9 cellular contexts compared by ENCODE assay signal in the genomic region with DNA sequence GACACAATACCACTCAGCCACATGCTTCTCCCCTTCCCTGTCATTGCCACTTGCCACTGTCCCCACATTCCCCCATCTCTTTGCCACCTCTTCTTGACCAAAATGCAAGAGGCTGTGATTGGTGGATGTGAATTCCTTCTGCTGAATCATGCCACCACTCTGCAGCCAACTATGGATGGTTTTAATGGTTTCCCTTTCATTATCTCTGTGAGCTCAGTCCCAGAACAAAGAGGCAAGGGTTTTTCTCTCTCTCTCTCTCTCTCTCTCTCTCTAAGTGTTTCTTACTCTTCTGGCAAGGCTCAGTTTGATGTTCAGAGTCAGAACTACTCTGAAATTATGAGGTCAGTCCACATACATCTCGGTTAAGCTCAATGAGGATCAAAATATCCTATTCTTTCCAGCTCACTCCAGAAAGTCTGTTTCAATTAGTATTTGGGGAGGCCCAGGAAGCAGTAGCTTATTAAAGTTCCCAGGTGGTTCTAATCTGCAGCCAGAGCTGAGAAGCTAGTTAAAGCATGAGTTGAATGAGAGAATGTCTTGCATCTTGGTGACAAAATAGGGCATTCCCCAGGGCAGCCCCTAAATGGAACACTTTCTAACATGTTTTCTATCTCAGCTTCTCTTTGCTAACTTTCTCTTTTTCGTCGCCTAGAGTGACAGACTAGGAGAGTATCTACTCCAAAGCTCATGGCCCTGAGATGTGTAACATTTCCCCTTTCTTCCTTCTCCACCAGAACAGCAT. TPM values are rescaled to one million over a fixed set of nuclear protein-coding genes. Genes with fewer than 3 reads are reported as not detected.
DNase-seq lines count a peak whose midpoint lies in the region; ATAC-seq and TF ChIP-seq lines count a peak whose summit lies in the region.
"Had no signal": no experiment of that assay in that cellular context is flagged by ENCODE, and none has a peak within 500 bp of the region (broad histone marks: within the 10 kb centered on the region; RNA-seq: fewer than 3 reads in every experiment).

No MANE protein-coding gene starts in this region.

- no peak overlapping the region for H3K4me3 ChIP-seq in A673 (ENCODE audit: low read depth, low read length, poor library complexity, severe bottlenecking)
- H3K4me3 ChIP-seq in uterus: no peak overlapping the region
- no peak overlapping the region for H3K4me3 ChIP-seq in suprapubic skin

- H3K36me3 Mint-ChIP-seq in activated CD8-positive, alpha-beta T cell treated with anti-CD3 and anti-CD28 coated beads, Interleukin-2, amount 10 ng/mL, durations not matched to agents 7 days and 5 days (ENCODE audit: low read depth): peaks cover 10% of the 10 kb centered on the region

- H3K9me3 Mint-ChIP-seq in activated CD8-positive, alpha-beta T cell treated with anti-CD3 and anti-CD28 coated beads, Interleukin-2, amount 10 ng/mL, durations not matched to agents 7 days and 5 days (ENCODE audit: insufficient read depth): peaks cover 13% of the 10 kb centered on the region

- no TSS peak for BruUV-seq in A673 (replicated peaks; lab: Mats Ljungman, UMichigan)

- WGBS in suprapubic skin: 85% methylated on average over 3 of the region's 3 CpGs

- peaks cover 6% of the 10 kb centered on the region for H3K27me3 Mint-ChIP-seq in activated CD8-positive, alpha-beta T cell treated with anti-CD3 and anti-CD28 coated beads, Interleukin-2, amount 10 ng/mL, durations not matched to agents 7 days and 5 days (ENCODE audit: low read depth)

- POLR2A ChIA-PET in A673 (lab: Charles Lee; ENCODE audit: low non-redundant PET): no interaction called here
- POLR2A ChIA-PET in activated CD8-positive, alpha-beta T cell treated with anti-CD3 and anti-CD28 coated beads, Interleukin-2, amount 10 ng/mL, durations not matched to agents 7 days and 5 days (lab: Charles Lee): interaction anchor here (1.1 kb wide), 1 partner anchor 46 kb away, joined by 3 read pairs; no protein-coding TSS in a partner anchor

- TF ChIP-seq POLR2A in uterus (IDR thresholded peaks at IDR 0.05) (no peak), suprapubic skin (IDR thresholded peaks at IDR 0.05) (no peak)

- intact Hi-C loops in A673 (cut with micrococcal nuclease; ENCODE audit: unreplicated experiment): no loop called here
- intact Hi-C loops in uterus (cut with DNase I; ENCODE audit: low total_unique reads): no loop called here

- H3K27ac ChIP-seq in A673 (ENCODE audit: low read depth, low read length, poor library complexity, severe bottlenecking) (no peak overlapping the region), uterus (no peak overlapping the region), suprapubic skin (no peak overlapping the region)

- TF ChIP-seq CTCF in A673 (conservative IDR thresholded peaks at IDR 0.05; ENCODE audit: low read depth, low read length) (no peak), uterus (IDR thresholded peaks at IDR 0.05) (no peak), suprapubic skin (IDR thresholded peaks at IDR 0.05) (no peak)

- CTCF ChIA-PET in A673 (lab: Charles Lee): no interaction called here
- CTCF ChIA-PET in activated CD8-positive, alpha-beta T cell treated with anti-CD3 and anti-CD28 coated beads, Interleukin-2, amount 10 ng/mL, durations not matched to agents 7 days and 5 days (lab: Charles Lee): interaction anchor here (0.8 to 1.4 kb wide), 6 partner anchors 10 to 484 kb away, joined by 3 to 6 read pairs (median 4); no protein-coding TSS in a partner anchor

- H3K27ac Mint-ChIP-seq in activated CD8-positive, alpha-beta T cell treated with anti-CD3 and anti-CD28 coated beads, Interleukin-2, amount 10 ng/mL, durations not matched to agents 7 days and 5 days: peak overlapping the region; percentile 73

- in situ Hi-C loops in G401 (cut with HindIII; ENCODE audit: low sequenced_read_pairs): no loop called here

- H3K36me3 ChIP-seq in A673 (ENCODE audit: insufficient read depth, low read length, poor library complexity, severe bottlenecking) (no peaks in the 10 kb centered on the region), uterus (no peaks in the 10 kb centered on the region), suprapubic skin (no peaks in the 10 kb centered on the region)

- H3K9me3 ChIP-seq in A673 (ENCODE audit: low read depth, low read length, poor library complexity, severe bottlenecking) (no peaks in the 10 kb centered on the region), uterus (no peaks in the 10 kb centered on the region), suprapubic skin (no peaks in the 10 kb centered on the region)

- TF ChIP-seq EP300 in suprapubic skin (IDR thresholded peaks at IDR 0.05): no peak

- DNase-seq in A673 (ENCODE audit: low spot score): peak; percentile 33
- DNase-seq in activated CD8-positive, alpha-beta T cell treated with anti-CD3 and anti-CD28 coated beads, Interleukin-2, amount 10 ng/mL, durations not matched to agents 7 days and 5 days: peak; percentile 35
- no peak for DNase-seq in NCI-H128 (lab: John Stamatoyannopoulos, UW; ENCODE audit: unreplicated experiment)
- no peak for DNase-seq in uterus
- no peak for DNase-seq in G401 (ENCODE audit: low spot score)
- no peak for DNase-seq in suprapubic skin (ENCODE audit: low spot score in 2 of 2)
- DNase-seq: T-helper 9 cell had no signal

- ATAC-seq in GM18907 (IDR thresholded peaks at IDR 0.05; ENCODE audit: unreplicated experiment) (peak; percentile 67), HG03064 (IDR thresholded peaks at IDR 0.05; ENCODE audit: low read depth, unreplicated experiment) (peak; percentile 70)
- ATAC-seq in activated CD8-positive, alpha-beta T cell treated with anti-CD3 and anti-CD28 coated beads, Interleukin-2, amount 10 ng/mL, durations not matched to agents 7 days and 5 days: peak; percentile 74

- no peak overlapping the region for H3K4me3 Mint-ChIP-seq in activated CD8-positive, alpha-beta T cell treated with anti-CD3 and anti-CD28 coated beads, Interleukin-2, amount 10 ng/mL, durations not matched to agents 7 days and 5 days

- H3K4me1 Mint-ChIP-seq in activated CD8-positive, alpha-beta T cell treated with anti-CD3 and anti-CD28 coated beads, Interleukin-2, amount 10 ng/mL, durations not matched to agents 7 days and 5 days (ENCODE audit: low read depth): peaks cover 18% of the 10 kb centered on the region

- H3K27me3 ChIP-seq in A673 (replicated peaks; ENCODE audit: insufficient read depth, low read depth, low read length, poor library complexity): no peaks in the 10 kb centered on the region
- no peaks in the 10 kb centered on the region for H3K27me3 ChIP-seq in uterus
- no peaks in the 10 kb centered on the region for H3K27me3 ChIP-seq in suprapubic skin

- H3K4me1 ChIP-seq in A673 (ENCODE audit: insufficient read depth, low read length, poor library complexity, severe bottlenecking) (peaks cover 4% of the 10 kb centered on the region), uterus (no peaks in the 10 kb centered on the region), suprapubic skin (no peaks in the 10 kb centered on the region)

RNA-seq across cellular contexts. Expression of a gene that starts 8.5 kb away (rescaled TPM):
- total RNA-seq in A673 (2021) (not detected in 2 replicates), uterus (1 to 10 TPM in 1 of 4 donors, not detected in 3; 1.9 TPM), suprapubic skin (1 to 10 TPM; 1.9 to 3.7 (median 2.3) TPM)
- total RNA-seq in activated CD8-positive, alpha-beta T cell treated with anti-CD3 and anti-CD28 coated beads, Interleukin-2, amount 10 ng/mL, durations not matched to agents 7 days and 5 days: under 1 TPM in 1 of 2 experiments, not detected in 1; 0.16 TPM
- total RNA-seq in G401 (2014; rRNA removed; shearing (Covaris generic)): not detected in 2 replicates

RNA-seq across cellular contexts. Expression of a gene that starts 24.6 kb away (rescaled TPM):
- total RNA-seq in A673 (2021) (not detected in 2 replicates), uterus (1 to 10 TPM in 3 of 4 donors, under 1 TPM in 1; 0.29 to 4.3 (median 3.0) TPM), suprapubic skin (10 to 100 TPM in 1 of 4 donors, 1 to 10 TPM in 3; 2.2 to 12.2 (median 3.3) TPM)
- total RNA-seq in activated CD8-positive, alpha-beta T cell treated with anti-CD3 and anti-CD28 coated beads, Interleukin-2, amount 10 ng/mL, durations not matched to agents 7 days and 5 days: 1 to 10 TPM in 1 of 2 experiments, under 1 TPM in 1; 0.95 to 1.5 TPM
- not detected in 2 replicates for total RNA-seq in G401 (2014; rRNA removed; shearing (Covaris generic))

Comparison
In these comparisons a context has a peak if more than half of its experiments do, and no peak if none do; other contexts are left out.
1. DNase-seq: peak in A673 (single experiment) and activated CD8-positive, alpha-beta T cell treated with anti-CD3 and anti-CD28 coated beads, Interleukin-2, amount 10 ng/mL, durations not matched to agents 7 days and 5 days (single experiment); none in NCI-H128 (single experiment), uterus (0 of 2), G401 (single experiment) and suprapubic skin (0 of 2).
2. Peak in every context shown above with its lines, with median percentiles within 50 percentile points of each other: ATAC-seq.